Comparison of ENCODE assay signal across 9 cellular contexts in the genomic region with DNA sequence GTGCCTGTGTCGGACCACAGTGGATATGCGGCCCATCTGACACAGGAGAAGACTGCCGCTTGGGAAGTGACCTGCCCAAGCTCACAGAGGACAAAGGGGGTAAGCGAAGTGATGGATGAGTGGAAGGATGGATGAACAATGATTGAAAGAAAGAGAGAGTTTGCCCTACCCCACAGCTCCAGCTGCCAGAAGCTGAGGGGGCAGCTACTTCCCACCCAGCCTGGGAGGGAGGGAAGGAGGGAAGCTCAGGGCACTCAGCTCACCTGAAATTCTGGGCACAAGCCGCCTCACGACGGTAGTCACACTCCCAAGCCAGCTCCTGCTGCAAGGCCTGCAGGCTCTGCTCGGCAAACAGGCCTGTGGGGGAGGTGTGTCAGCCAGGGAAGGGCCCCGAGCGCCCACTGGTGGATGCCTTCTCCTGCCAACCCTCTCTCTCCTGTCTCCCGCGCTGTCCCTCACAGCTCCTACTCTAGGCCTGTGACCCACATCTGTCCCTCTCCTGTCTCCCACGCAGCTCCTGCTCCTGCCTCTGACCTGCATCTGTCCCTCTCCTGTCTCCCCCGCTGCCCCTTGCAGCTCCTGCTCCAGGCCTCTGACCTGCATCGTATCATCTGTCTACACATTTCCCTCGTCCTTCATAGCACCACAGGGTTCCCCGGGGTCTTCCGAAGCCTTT. TPM values are rescaled to one million over a fixed set of nuclear protein-coding genes. Genes with fewer than 3 reads are reported as not detected.
A peak's percentile ranks its signal among the peaks of the same experiment; 100 is the strongest.
DNase-seq lines count a peak whose midpoint lies in the region; ATAC-seq and TF ChIP-seq lines count a peak whose summit lies in the region.
"Had no signal": no experiment of that assay in that cellular context is flagged by ENCODE, and none has a peak within 500 bp of the region (broad histone marks: within the 10 kb centered on the region; RNA-seq: fewer than 3 reads in every experiment).

No MANE protein-coding gene starts in this region.

- WGBS in right lobe of liver (ENCODE audit: insufficient coverage, low coverage, low lambda C conversion rate, missing lambda C conversion rate) = 79% methylated on average over 4 of the region's 18 CpGs

- DNase-seq in BJ (ENCODE audit: low read depth) (no peak), NCI-H526 (lab: John Stamatoyannopoulos, UW) (peak; percentile 12 to 61), chondrocyte (ENCODE audit: low spot score) (no peak), right lobe of liver (no peak), foreskin melanocyte (no peak), SKM-1 treated with dmso at 0.1 percent for 144 hours (lab: John Stamatoyannopoulos, UW; ENCODE audit: unreplicated experiment) (no peak)
- DNase-seq: activated effector memory CD4-positive, alpha-beta T cell treated with Interleukin-2 at 50 U/mL for 16 hours had no signal

- no peaks in the 10 kb centered on the region for H3K27me3 Mint-ChIP-seq in chondrocyte (ENCODE audit: low read depth)

- peaks cover 24% of the 10 kb centered on the region for H3K36me3 Mint-ChIP-seq in chondrocyte (ENCODE audit: low read depth)

- no peak overlapping the region for H3K4me3 Mint-ChIP-seq in chondrocyte (ENCODE audit: unreplicated experiment)

- intact Hi-C loops in right lobe of liver (cut with DNase I) = no loop called here

- no peaks in the 10 kb centered on the region for H3K9me3 ChIP-seq in right lobe of liver

- H3K4me3 ChIP-seq in BJ (ENCODE audit: low read depth, low read length) (no peak overlapping the region), right lobe of liver (no peak overlapping the region)

- H3K27ac ChIP-seq in right lobe of liver = no peak overlapping the region

- ATAC-seq in right lobe of liver (peak; percentile 9 to 53 (median 34)), GM21381 (IDR thresholded peaks at IDR 0.05; ENCODE audit: unreplicated experiment) (no peak), GM19023 (IDR thresholded peaks at IDR 0.05; ENCODE audit: unreplicated experiment) (no peak)

- H3K4me1 ChIP-seq in right lobe of liver = no peaks in the 10 kb centered on the region

- TF ChIP-seq CTCF in BJ (IDR thresholded peaks at IDR 0.05; ENCODE audit: insufficient read depth, low read depth, low read length) = peak; percentile 55
- TF ChIP-seq CTCF in chondrocyte (IDR thresholded peaks at IDR 0.05) = peak; percentile 51
- peak in 1 of 4 donors; percentile 18 for TF ChIP-seq CTCF in right lobe of liver (IDR thresholded peaks at IDR 0.05)

- no peak for TF ChIP-seq POLR2A in right lobe of liver (IDR thresholded peaks at IDR 0.05)

- POLR2A ChIA-PET in BJ (lab: Charles Lee) = interaction anchor here (0.5 kb wide), 1 partner anchor 663 kb away, joined by 13 read pairs; no protein-coding TSS in a partner anchor

- H3K36me3 ChIP-seq in BJ (ENCODE audit: control insufficient read depth, insufficient read depth, low read length) = peaks cover 29% of the 10 kb centered on the region
- peaks cover 0 to 70% (median 5%) of the 10 kb centered on the region in 4 donors for H3K36me3 ChIP-seq in right lobe of liver

- H3K27me3 ChIP-seq in BJ (ENCODE audit: control insufficient read depth, insufficient read depth, low read length) (no peaks in the 10 kb centered on the region), right lobe of liver (no peaks in the 10 kb centered on the region)

- no peaks in the 10 kb centered on the region for H3K9me3 Mint-ChIP-seq in chondrocyte (ENCODE audit: low read depth)

- CTCF ChIA-PET in BJ (lab: Yijun Ruan, JAX) = interaction anchor here (0.8 to 1.7 kb wide), 5 partner anchors 11 to 106 kb away, joined by 3 to 9 read pairs (median 4); a partner anchor contains a TSS

- no peaks in the 10 kb centered on the region for H3K4me1 Mint-ChIP-seq in chondrocyte (ENCODE audit: low read depth)

- H3K27ac Mint-ChIP-seq in chondrocyte (ENCODE audit: unreplicated experiment) = no peak overlapping the region

RNA-seq across cellular contexts. Expression of a gene that starts 12.0 kb away (rescaled TPM):
- polyA plus RNA-seq in BJ (2011; rRNA removed) = 15.9 and 28.6 TPM in 2 replicates
- polyA minus RNA-seq in BJ (2011; rRNA and poly(A)+ RNA removed) = 10.2 and 13.9 TPM in 2 replicates
- total RNA-seq in chondrocyte (104 to 121 TPM (median 117 TPM) in 3 replicates), right lobe of liver (10 to 100 TPM in 3 of 6 experiments, 1 to 10 TPM in 3; 6.1 to 19.6 (median 10.5) TPM)

RNA-seq across cellular contexts. Expression of a gene that starts 14.2 kb away (rescaled TPM):
- polyA plus RNA-seq in BJ (2011; rRNA removed) = 22.7 and 35.3 TPM in 2 replicates
- 15.0 and 20.8 TPM in 2 replicates for polyA minus RNA-seq in BJ (2011; rRNA and poly(A)+ RNA removed)
- total RNA-seq in chondrocyte = 26.8 to 36.8 TPM (median 29.7 TPM) in 3 replicates
- total RNA-seq in right lobe of liver = 10 to 100 TPM; 15.1 to 30.6 (median 25.6) TPM

RNA-seq across cellular contexts. Expression of a gene that starts 14.4 kb away (rescaled TPM):
- 8.9 and 11.9 TPM in 2 replicates for polyA plus RNA-seq in BJ (2011; rRNA removed)
- polyA minus RNA-seq in BJ (2011; rRNA and poly(A)+ RNA removed) = 10.0 and 16.4 TPM in 2 replicates
- total RNA-seq in chondrocyte = 12.2 to 16.5 TPM (median 16.4 TPM) in 3 replicates
- 10 to 100 TPM in 3 of 6 experiments, 1 to 10 TPM in 3; 6.8 to 19.7 (median 11.1) TPM for total RNA-seq in right lobe of liver

RNA-seq across cellular contexts. Expression of a gene that starts 47.8 kb away (rescaled TPM):
- polyA plus RNA-seq in BJ (2011; rRNA removed) = 3.9 and 5.5 TPM in 2 replicates
- polyA minus RNA-seq in BJ (2011; rRNA and poly(A)+ RNA removed) = 5.0 and 5.8 TPM in 2 replicates
- 7.4 to 11.3 TPM (median 10.4 TPM) in 3 replicates for total RNA-seq in chondrocyte
- 10 to 100 TPM in 2 of 6 experiments, 1 to 10 TPM in 4; 2.9 to 11.2 (median 4.4) TPM for total RNA-seq in right lobe of liver

RNA-seq across cellular contexts. Expression of a gene that starts 48.5 kb away (rescaled TPM):
- 92.2 and 167 TPM in 2 replicates for polyA plus RNA-seq in BJ (2011; rRNA removed)
- 90.9 and 160 TPM in 2 replicates for polyA minus RNA-seq in BJ (2011; rRNA and poly(A)+ RNA removed)
- total RNA-seq in chondrocyte = 34.9 to 64.6 TPM (median 37.0 TPM) in 3 replicates
- 10 to 100 TPM; 21.4 to 33.1 (median 24.7) TPM for total RNA-seq in right lobe of liver

Comparison
In these comparisons a context has a peak if more than half of its experiments do, and no peak if none do; other contexts are left out.
1. DNase-seq: peak in NCI-H526 (2 of 2); none in BJ (single experiment), chondrocyte (single experiment), right lobe of liver (0 of 3), foreskin melanocyte (single experiment) and SKM-1 treated with dmso at 0.1 percent for 144 hours (single experiment).
2. ATAC-seq: peak in right lobe of liver (4 of 4); none in GM21381 (single experiment) and GM19023 (single experiment).